ENCODE assay signal across 21 cellular contexts in the genomic region with DNA sequence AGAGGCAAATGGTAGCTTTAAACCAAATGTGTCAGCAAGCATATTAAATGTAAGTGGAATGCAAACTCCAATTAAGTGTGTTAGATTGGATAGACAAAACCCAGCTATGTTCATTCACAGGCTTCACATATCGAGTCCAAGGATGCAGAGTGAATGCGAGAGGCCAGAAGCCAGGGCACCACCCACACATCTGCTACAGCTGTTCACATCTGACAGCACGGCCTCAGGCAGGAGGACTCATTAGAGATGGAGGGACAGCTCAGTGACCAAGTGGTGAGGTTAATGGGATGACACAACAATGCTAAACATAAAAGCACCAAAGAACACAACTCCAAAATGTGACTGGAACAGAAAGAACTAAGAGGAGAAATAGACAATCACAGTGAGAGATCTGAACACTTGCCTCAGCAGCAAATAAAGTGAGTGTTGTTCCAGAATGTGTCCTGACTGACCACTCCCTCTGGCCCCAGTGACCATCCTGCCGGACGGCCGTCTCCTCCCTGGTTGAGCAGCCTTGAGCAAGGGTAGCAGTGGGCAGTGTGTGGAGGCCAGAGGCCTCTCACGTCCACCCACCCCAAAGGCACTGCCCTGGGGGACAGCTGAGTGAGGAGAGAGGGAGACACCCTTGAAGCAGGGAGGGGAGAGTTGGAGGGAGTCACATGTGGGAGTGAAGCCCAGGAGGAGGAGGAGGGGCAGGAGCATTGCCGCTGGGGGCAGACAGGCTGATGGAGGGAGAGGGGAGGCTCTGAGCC. TPM values are rescaled to one million over a fixed set of nuclear protein-coding genes. Genes with fewer than 3 reads are reported as not detected.
DNase-seq lines count a peak whose midpoint lies in the region; ATAC-seq and TF ChIP-seq lines count a peak whose summit lies in the region.
"Had no signal": no experiment of that assay in that cellular context is flagged by ENCODE, and none has a peak within 500 bp of the region (broad histone marks: within the 10 kb centered on the region; RNA-seq: fewer than 3 reads in every experiment).

No MANE protein-coding gene starts in this region.

- intact Hi-C loops in cardiac septum (cut with DNase I): no loop called here
- intact Hi-C loops in Right ventricle myocardium superior (cut with DNase I): no loop called here

- peaks cover 2 to 14% (median 11%) of the 10 kb centered on the region in 3 donors for H3K4me1 Mint-ChIP-seq in T-cell
- H3K4me1 Mint-ChIP-seq: CD14-positive monocyte, GM23338 had no signal

- no peak overlapping the region for H3K4me3 ChIP-seq in fibroblast of villous mesenchyme (ENCODE audit: low read depth, low read length)
- H3K4me3 ChIP-seq: GM23338, left ventricle myocardium inferior, SJSA1 had no signal

- no peaks in the 10 kb centered on the region for H3K27me3 Mint-ChIP-seq in T-cell
- H3K27me3 Mint-ChIP-seq: activated CD8-positive, alpha-beta memory T cell treated with anti-CD3 and anti-CD28 coated beads, Interleukin-2, amount 10 ng/mL, durations not matched to agents 7 days and 5 days had no signal

- CTCF ChIA-PET in T-cell (lab: Charles Lee): no interaction called here

- H3K4me3 Mint-ChIP-seq in T-cell: no peak overlapping the region
- H3K4me3 Mint-ChIP-seq: activated CD8-positive, alpha-beta memory T cell treated with anti-CD3 and anti-CD28 coated beads, Interleukin-2, amount 10 ng/mL, durations not matched to agents 7 days and 5 days; CD14-positive monocyte; GM23338 had no signal

- H3K36me3 Mint-ChIP-seq in T-cell: peaks cover 46% of the 10 kb centered on the region

- H3K27ac Mint-ChIP-seq in T-cell: peak overlapping the region; percentile 8 to 65
- H3K27ac Mint-ChIP-seq: activated CD8-positive, alpha-beta memory T cell treated with anti-CD3 and anti-CD28 coated beads, Interleukin-2, amount 10 ng/mL, durations not matched to agents 7 days and 5 days; GM23338 had no signal

- H3K9me3 Mint-ChIP-seq in T-cell: peaks cover 0 to 12% (median 5%) of the 10 kb centered on the region in 3 donors

- POLR2A ChIA-PET in T-cell (lab: Charles Lee): no interaction called here

- TF ChIP-seq CTCF in fibroblast of villous mesenchyme (IDR thresholded peaks at IDR 0.05; ENCODE audit: insufficient read depth, low read depth, low read length): no peak

- no peak for ATAC-seq in Right ventricle myocardium superior (ENCODE audit: poor library complexity)
- ATAC-seq in T-cell (replicated peaks in 1 of 4): no peak
- no peak for ATAC-seq in GM18861 (IDR thresholded peaks at IDR 0.05; ENCODE audit: unreplicated experiment)
- ATAC-seq in HG02610 (IDR thresholded peaks at IDR 0.05; ENCODE audit: unreplicated experiment): no peak
- ATAC-seq: activated CD8-positive, alpha-beta memory T cell treated with anti-CD3 and anti-CD28 coated beads, Interleukin-2, amount 10 ng/mL, durations not matched to agents 7 days and 5 days; GM23338 had no signal

- DNase-seq in cardiac septum (ENCODE audit: low spot score) (peak; percentile 33), Right ventricle myocardium superior (no peak), T-cell (peak in 1 of 34 experiments; percentile 16), fibroblast of villous mesenchyme (ENCODE audit: low read depth) (peak; percentile 3), EL (no peak), NCI-H345 (lab: John Stamatoyannopoulos, UW) (no peak)
- DNase-seq: activated CD4-positive, alpha-beta T cell treated with anti-CD3 and anti-CD28 coated beads for 1 hour; activated CD8-positive, alpha-beta memory T cell treated with anti-CD3 and anti-CD28 coated beads, Interleukin-2, amount 10 ng/mL, durations not matched to agents 7 days and 5 days; activated gamma-delta T cell; anterior cingulate cortex; effector memory CD4-positive, alpha-beta T cell; left ventricle myocardium inferior; NCI-H1417; NCI-H2107; NCI-H524 treated with DMSO at 0.1 percent for 48 hours; T-helper 9 cell had no signal

RNA-seq across cellular contexts. Expression of a gene that starts 23.7 kb away (rescaled TPM):
- total RNA-seq in cardiac septum (14.3 TPM), Right ventricle myocardium superior (13.8 TPM), T-cell (10 to 100 TPM; 15.7 to 22.1 (median 15.9) TPM), fibroblast of villous mesenchyme (17.1 and 20.3 TPM in 2 replicates)

RNA-seq across cellular contexts. Expression of a gene that starts 23.9 kb away (rescaled TPM):
- total RNA-seq in cardiac septum (32.9 TPM), Right ventricle myocardium superior (22.1 TPM), T-cell (10 to 100 TPM; 28.2 to 42.7 (median 39.6) TPM), fibroblast of villous mesenchyme (53.1 and 58.9 TPM in 2 replicates)

RNA-seq across cellular contexts. Expression of a gene that starts 40.9 kb away (rescaled TPM):
- total RNA-seq in cardiac septum (6.2 TPM), Right ventricle myocardium superior (3.8 TPM), T-cell (10 to 100 TPM; 16.7 to 19.5 (median 18.3) TPM), fibroblast of villous mesenchyme (10.6 and 13.4 TPM in 2 replicates)

Comparison
In these comparisons a context has a peak if more than half of its experiments do, and no peak if none do; other contexts are left out.
1. DNase-seq: peak in cardiac septum (single experiment) and fibroblast of villous mesenchyme (single experiment); none in Right ventricle myocardium superior (single experiment), EL (single experiment) and NCI-H345 (single experiment).